In the genomic region with DNA sequence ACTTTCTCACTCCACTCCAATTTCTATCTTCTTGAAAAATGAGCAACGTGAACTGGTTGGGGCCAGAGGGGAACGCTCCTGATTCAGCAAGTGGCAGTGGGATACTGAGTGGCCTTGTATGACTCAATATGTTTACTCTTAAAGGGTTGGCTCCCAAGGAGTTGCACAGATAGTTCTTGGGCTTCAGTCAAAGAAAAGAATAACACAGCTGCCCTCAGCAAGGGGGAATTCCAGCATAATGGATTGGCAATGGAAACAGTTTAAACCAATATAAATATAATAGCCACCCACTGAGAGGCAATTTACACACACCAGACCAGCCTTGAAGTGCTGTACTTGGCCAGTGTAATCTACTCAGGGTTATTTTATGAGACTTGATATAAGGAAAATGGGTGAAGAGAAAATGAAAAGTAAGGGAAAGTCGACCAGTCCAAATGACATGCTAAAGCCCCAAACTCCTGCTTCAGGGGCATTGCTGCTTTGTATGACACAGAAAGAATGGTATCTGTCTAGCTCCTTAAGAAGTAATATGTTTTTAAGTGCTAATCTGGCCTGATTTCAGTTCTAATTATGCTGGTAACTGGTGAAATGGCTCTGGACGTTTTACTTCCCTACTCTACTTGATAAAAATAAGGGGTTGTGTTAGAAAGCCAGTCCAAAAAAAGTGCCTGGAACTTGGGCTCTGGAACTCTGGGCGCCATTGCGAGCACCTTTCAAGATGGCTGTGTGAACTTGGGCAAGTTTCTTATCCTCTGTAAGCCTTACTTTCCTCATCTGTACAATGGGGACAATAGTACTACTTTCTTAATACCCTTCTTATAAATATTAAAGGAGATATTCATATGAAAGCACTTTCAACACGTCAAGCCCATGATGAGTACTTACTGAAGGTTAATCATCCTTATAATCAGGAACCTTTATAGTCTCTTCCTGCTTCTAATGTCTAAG, we compare ENCODE assay signal across 1 cellular context.
TF ChIP-seq lines count a peak whose summit lies in the region.

No MANE protein-coding gene starts in this region.

TF ChIP-seq in H1, 55 proteins besides CTCF, POLR2A, EP300 and RAD21 (continued from another document):
- TF ChIP-seq TCF12 (IDR thresholded peaks at IDR 0.05; ENCODE audit: low read depth, low read length) (peak; percentile 100), MAX (IDR thresholded peaks at IDR 0.05) (no peak), BCL11A (IDR thresholded peaks at IDR 0.05; ENCODE audit: low read depth in 2 of 2, low read length in 2 of 2) (peak; percentile 99), YY1 (IDR thresholded peaks at IDR 0.05; ENCODE audit: low read depth, low read length) (peak; percentile 38; the same call in 1 of the 2 replicates), SP1 (IDR thresholded peaks at IDR 0.05; ENCODE audit: low read depth, low read length) (peak; percentile 93), CEBPB (IDR thresholded peaks at IDR 0.05; ENCODE audit: low read depth, low read length) (peak; percentile 70; the same call in 1 of the 2 replicates), RBBP5 (IDR thresholded peaks at IDR 0.05; ENCODE audit: borderline replicate concordance, low read depth, low read length) (no peak), TBP (IDR thresholded peaks at IDR 0.05; ENCODE audit: low read depth, low read length) (no peak), SUZ12 (IDR thresholded peaks at IDR 0.05; ENCODE audit: low read length) (no peak), ATF2 (IDR thresholded peaks at IDR 0.05; ENCODE audit: low read length) (peak; percentile 88), JUN (IDR thresholded peaks at IDR 0.05; ENCODE audit: low read depth, low read length) (0 out of 2 replicates have a peak, but pooled peaks have one; percentile 54), FOSL1 (IDR thresholded peaks at IDR 0.05; ENCODE audit: insufficient read depth, low read depth, low read length) (no peak), GTF2F1 (IDR thresholded peaks at IDR 0.05; ENCODE audit: borderline replicate concordance, low read depth, low read length) (no peak), KDM5A (IDR thresholded peaks at IDR 0.05; ENCODE audit: low read length) (no peak), EZH2 (IDR thresholded peaks at IDR 0.05; ENCODE audit: low read depth, low read length, severe bottlenecking) (no peak), PHF8 (conservative IDR thresholded peaks at IDR 0.05; ENCODE audit: low read depth, low read length) (no peak), SAP30 (IDR thresholded peaks at IDR 0.05; ENCODE audit: insufficient read depth, insufficient replicate concordance, low read length) (no peak), BACH1 (IDR thresholded peaks at IDR 0.05; ENCODE audit: low read length) (no peak), USF2 (IDR thresholded peaks at IDR 0.05; ENCODE audit: low read length) (no peak), SIX5 (IDR thresholded peaks at IDR 0.05; ENCODE audit: low read depth, low read length) (peak; percentile 9; the same call in 1 of the 2 replicates), NANOG (IDR thresholded peaks at IDR 0.05; ENCODE audit: insufficient read depth, low read depth, low read length, poor library complexity, severe bottlenecking) (peak; percentile 100), HDAC2 (IDR thresholded peaks at IDR 0.05; ENCODE audit: borderline replicate concordance in 1 of 2, low read depth in 2 of 2, low read length in 2 of 2) (peak; percentile 60 to 63; a peak in 2 of 4 replicates), TEAD4 (IDR thresholded peaks at IDR 0.05; ENCODE audit: low read depth, low read length) (peak; percentile 99), BRCA1 (IDR thresholded peaks at IDR 0.05; ENCODE audit: low read depth, low read length) (no peak), SIN3A (conservative IDR thresholded peaks at IDR 0.05 in 1 of 2, IDR thresholded peaks at IDR 0.05 in 1 of 2; ENCODE audit: low read depth in 1 of 2, low read length in 2 of 2) (no peak), JUND (IDR thresholded peaks at IDR 0.05; ENCODE audit: low read length) (peak; percentile 75; the same call in 1 of the 2 replicates), TAF1 (IDR thresholded peaks at IDR 0.05; ENCODE audit: low read depth, low read length) (no peak)
- TF ChIP-seq, protein P1, sequence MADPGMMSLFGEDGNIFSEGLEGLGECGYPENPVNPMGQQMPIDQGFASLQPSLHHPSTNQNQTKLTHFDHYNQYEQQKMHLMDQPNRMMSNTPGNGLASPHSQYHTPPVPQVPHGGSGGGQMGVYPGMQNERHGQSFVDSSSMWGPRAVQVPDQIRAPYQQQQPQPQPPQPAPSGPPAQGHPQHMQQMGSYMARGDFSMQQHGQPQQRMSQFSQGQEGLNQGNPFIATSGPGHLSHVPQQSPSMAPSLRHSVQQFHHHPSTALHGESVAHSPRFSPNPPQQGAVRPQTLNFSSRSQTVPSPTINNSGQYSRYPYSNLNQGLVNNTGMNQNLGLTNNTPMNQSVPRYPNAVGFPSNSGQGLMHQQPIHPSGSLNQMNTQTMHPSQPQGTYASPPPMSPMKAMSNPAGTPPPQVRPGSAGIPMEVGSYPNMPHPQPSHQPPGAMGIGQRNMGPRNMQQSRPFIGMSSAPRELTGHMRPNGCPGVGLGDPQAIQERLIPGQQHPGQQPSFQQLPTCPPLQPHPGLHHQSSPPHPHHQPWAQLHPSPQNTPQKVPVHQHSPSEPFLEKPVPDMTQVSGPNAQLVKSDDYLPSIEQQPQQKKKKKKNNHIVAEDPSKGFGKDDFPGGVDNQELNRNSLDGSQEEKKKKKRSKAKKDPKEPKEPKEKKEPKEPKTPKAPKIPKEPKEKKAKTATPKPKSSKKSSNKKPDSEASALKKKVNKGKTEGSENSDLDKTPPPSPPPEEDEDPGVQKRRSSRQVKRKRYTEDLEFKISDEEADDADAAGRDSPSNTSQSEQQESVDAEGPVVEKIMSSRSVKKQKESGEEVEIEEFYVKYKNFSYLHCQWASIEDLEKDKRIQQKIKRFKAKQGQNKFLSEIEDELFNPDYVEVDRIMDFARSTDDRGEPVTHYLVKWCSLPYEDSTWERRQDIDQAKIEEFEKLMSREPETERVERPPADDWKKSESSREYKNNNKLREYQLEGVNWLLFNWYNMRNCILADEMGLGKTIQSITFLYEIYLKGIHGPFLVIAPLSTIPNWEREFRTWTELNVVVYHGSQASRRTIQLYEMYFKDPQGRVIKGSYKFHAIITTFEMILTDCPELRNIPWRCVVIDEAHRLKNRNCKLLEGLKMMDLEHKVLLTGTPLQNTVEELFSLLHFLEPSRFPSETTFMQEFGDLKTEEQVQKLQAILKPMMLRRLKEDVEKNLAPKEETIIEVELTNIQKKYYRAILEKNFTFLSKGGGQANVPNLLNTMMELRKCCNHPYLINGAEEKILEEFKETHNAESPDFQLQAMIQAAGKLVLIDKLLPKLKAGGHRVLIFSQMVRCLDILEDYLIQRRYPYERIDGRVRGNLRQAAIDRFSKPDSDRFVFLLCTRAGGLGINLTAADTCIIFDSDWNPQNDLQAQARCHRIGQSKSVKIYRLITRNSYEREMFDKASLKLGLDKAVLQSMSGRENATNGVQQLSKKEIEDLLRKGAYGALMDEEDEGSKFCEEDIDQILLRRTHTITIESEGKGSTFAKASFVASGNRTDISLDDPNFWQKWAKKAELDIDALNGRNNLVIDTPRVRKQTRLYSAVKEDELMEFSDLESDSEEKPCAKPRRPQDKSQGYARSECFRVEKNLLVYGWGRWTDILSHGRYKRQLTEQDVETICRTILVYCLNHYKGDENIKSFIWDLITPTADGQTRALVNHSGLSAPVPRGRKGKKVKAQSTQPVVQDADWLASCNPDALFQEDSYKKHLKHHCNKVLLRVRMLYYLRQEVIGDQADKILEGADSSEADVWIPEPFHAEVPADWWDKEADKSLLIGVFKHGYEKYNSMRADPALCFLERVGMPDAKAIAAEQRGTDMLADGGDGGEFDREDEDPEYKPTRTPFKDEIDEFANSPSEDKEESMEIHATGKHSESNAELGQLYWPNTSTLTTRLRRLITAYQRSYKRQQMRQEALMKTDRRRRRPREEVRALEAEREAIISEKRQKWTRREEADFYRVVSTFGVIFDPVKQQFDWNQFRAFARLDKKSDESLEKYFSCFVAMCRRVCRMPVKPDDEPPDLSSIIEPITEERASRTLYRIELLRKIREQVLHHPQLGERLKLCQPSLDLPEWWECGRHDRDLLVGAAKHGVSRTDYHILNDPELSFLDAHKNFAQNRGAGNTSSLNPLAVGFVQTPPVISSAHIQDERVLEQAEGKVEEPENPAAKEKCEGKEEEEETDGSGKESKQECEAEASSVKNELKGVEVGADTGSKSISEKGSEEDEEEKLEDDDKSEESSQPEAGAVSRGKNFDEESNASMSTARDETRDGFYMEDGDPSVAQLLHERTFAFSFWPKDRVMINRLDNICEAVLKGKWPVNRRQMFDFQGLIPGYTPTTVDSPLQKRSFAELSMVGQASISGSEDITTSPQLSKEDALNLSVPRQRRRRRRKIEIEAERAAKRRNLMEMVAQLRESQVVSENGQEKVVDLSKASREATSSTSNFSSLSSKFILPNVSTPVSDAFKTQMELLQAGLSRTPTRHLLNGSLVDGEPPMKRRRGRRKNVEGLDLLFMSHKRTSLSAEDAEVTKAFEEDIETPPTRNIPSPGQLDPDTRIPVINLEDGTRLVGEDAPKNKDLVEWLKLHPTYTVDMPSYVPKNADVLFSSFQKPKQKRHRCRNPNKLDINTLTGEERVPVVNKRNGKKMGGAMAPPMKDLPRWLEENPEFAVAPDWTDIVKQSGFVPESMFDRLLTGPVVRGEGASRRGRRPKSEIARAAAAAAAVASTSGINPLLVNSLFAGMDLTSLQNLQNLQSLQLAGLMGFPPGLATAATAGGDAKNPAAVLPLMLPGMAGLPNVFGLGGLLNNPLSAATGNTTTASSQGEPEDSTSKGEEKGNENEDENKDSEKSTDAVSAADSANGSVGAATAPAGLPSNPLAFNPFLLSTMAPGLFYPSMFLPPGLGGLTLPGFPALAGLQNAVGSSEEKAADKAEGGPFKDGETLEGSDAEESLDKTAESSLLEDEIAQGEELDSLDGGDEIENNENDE (IDR thresholded peaks at IDR 0.05; ENCODE audit: insufficient replicate concordance, low read length) = peak; percentile 95
